8 cellular contexts compared by ENCODE assay signal in the genomic region with DNA sequence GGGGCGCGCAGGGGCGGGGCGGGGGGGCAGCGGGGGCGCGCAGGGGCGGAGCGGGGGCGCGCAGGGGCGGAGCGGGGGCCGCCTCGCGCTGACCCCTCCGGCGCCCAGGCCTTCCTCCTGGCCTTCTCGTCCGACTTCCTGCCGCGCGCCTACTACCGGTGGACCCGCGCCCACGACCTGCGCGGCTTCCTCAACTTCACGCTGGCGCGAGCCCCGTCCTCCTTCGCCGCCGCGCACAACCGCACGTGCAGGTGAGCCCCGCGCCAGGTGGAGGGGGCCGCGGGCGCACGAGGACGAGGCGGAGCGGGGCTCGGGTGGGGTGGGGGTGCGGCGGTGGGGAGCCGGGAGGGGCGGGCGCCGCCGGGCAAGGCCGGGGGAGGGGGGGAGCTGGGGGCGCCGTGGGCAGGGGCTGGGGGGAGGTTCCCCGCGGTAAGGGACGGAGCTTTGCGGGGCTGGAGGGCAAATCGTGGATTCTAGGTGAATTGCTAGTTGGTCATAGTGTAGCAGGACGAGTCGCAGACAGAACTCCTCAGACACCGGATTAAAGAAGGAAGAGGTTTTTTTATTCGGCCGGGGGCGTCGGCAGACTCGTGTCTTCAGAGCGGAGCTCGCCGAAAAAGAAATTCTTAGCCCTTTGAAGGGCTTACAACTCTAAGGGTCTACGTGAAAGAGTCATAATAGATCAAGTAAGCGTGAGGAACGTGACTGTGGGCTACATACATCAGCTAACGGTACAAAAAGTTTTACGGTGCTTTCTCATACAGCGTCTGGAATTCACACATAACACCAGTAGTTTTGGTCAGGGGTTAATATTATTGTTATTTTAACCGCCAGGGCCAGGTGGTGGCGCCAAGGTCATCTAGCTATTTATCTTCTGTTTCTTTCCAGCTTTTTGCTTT. TPM values are rescaled to one million over a fixed set of nuclear protein-coding genes. Genes with fewer than 3 reads are reported as not detected.
DNase-seq lines count a peak whose midpoint lies in the region; ATAC-seq, FAIRE-seq and TF ChIP-seq lines count a peak whose summit lies in the region.

No MANE protein-coding gene starts in this region.

- H3K27me3 Mint-ChIP-seq in type B pancreatic cell: peaks cover 2% of the 10 kb centered on the region

- intact Hi-C loops in endothelial cell of umbilical vein (cut with micrococcal nuclease): loop anchor here (5.0 to 10.0 kb wide), 2 partner anchors 224 to 651 kb away; a partner anchor contains a TSS
- intact Hi-C loops in mucosa of descending colon (cut with DNase I, micrococcal nuclease): no loop called here

- TF ChIP-seq POLR2A in endothelial cell of umbilical vein (IDR thresholded peaks at IDR 0.05; ENCODE audit: low read depth, low read length): no peak

- peak overlapping the region; percentile 94 for H3K4me3 Mint-ChIP-seq in type B pancreatic cell

- peak overlapping the region; percentile 76 for H2AFZ ChIP-seq in endothelial cell of umbilical vein (ENCODE audit: low read depth, low read length)

- peak; percentile 61 for FAIRE-seq in endothelial cell of umbilical vein (lab: Jason Lieb, UNC)

- BruUV-seq in endothelial cell of umbilical vein (replicated peaks; lab: Mats Ljungman, UMichigan): no TSS peak

- H3K4me2 ChIP-seq in endothelial cell of umbilical vein (ENCODE audit: insufficient read depth, low read length): peak overlapping the region; percentile 86

- POLR2A ChIA-PET in endothelial cell of umbilical vein (lab: Charles Lee): interaction anchor here (0.6 kb wide), 1 partner anchor 626 kb away, joined by 5 read pairs; no protein-coding TSS in a partner anchor

- H3K9me1 ChIP-seq in endothelial cell of umbilical vein (replicated peaks; ENCODE audit: control insufficient read depth, extremely low read depth, insufficient read depth, low read length): no peaks in the 10 kb centered on the region

- H3K36me3 Mint-ChIP-seq in type B pancreatic cell: peaks cover 4% of the 10 kb centered on the region

- ATAC-seq in mucosa of descending colon (peak; percentile 60), HG02678 (IDR thresholded peaks at IDR 0.05; ENCODE audit: unreplicated experiment) (no peak)

- H3K4me1 ChIP-seq in endothelial cell of umbilical vein (ENCODE audit: control insufficient read depth, extremely low read depth, insufficient read depth, low read length) (peaks cover 8% of the 10 kb centered on the region), mucosa of descending colon (ENCODE audit: low read depth) (peaks cover 12% of the 10 kb centered on the region)

- peak overlapping the region; percentile 73 for H3K27ac Mint-ChIP-seq in type B pancreatic cell

- no peak overlapping the region for H3K9ac ChIP-seq in endothelial cell of umbilical vein (replicated peaks; ENCODE audit: extremely low read depth, insufficient read depth, low read length)

- H3K9me3 ChIP-seq in endothelial cell of umbilical vein (replicated peaks; ENCODE audit: control insufficient read depth, insufficient read depth, low read length) (no peaks in the 10 kb centered on the region), mucosa of descending colon (no peaks in the 10 kb centered on the region)

- no peaks in the 10 kb centered on the region for H3K27me3 ChIP-seq in endothelial cell of umbilical vein (ENCODE audit: control insufficient read depth in 2 of 2, insufficient read depth in 2 of 2, low read length in 2 of 2)

- H3K4me1 Mint-ChIP-seq in type B pancreatic cell (ENCODE audit: unreplicated experiment): peaks cover 11% of the 10 kb centered on the region

- CTCF ChIA-PET in endothelial cell of umbilical vein (lab: Charles Lee): interaction anchor here (0.8 to 1.1 kb wide), 4 partner anchors 10 to 367 kb away, joined by 3 to 7 read pairs (median 3); no protein-coding TSS in a partner anchor

- no peaks in the 10 kb centered on the region for H4K20me1 ChIP-seq in endothelial cell of umbilical vein (replicated peaks; ENCODE audit: control insufficient read depth, extremely low read depth, insufficient read depth, low read length)

- DNase-seq in NCI-H345 (lab: John Stamatoyannopoulos, UW) (peak; percentile 6), NCI-H345 treated with DMSO at 0.1 percent for 48 hours (lab: John Stamatoyannopoulos, UW; ENCODE audit: unreplicated experiment) (no peak), NCI-H2029 treated with DMSO at 0.1 percent for 48 hours (lab: John Stamatoyannopoulos, UW) (peak; percentile 8), endothelial cell of umbilical vein (ENCODE audit: low read depth, low spot score) (peak; percentile 31), mucosa of descending colon (peak; percentile 42 to 76 (median 62)), type B pancreatic cell (ENCODE audit: extremely low spot score, unreplicated experiment) (no peak)
- DNase-seq in activated CD4-positive, alpha-beta T cell treated with anti-CD3 and anti-CD28 coated beads, Interleukin-2, amount 50 U/mL, for 48 hours: peak; percentile 44 to 56

- H3K36me3 ChIP-seq in endothelial cell of umbilical vein (ENCODE audit: control insufficient read depth in 2 of 2, extremely low read depth in 1 of 2, insufficient read depth in 2 of 2, low read length in 2 of 2): no peaks in the 10 kb centered on the region
- H3K36me3 ChIP-seq in mucosa of descending colon (ENCODE audit: low read depth): no peaks in the 10 kb centered on the region

- H3K4me3 ChIP-seq in endothelial cell of umbilical vein (replicated peaks in 1 of 3; ENCODE audit: insufficient read depth in 1 of 3, low read depth in 1 of 3, low read length in 3 of 3) (peak overlapping the region; percentile 51 to 84 (median 74)), mucosa of descending colon (no peak overlapping the region)

- H3K79me2 ChIP-seq in endothelial cell of umbilical vein (ENCODE audit: control insufficient read depth, insufficient read depth, low read length): no peaks in the 10 kb centered on the region

- TF ChIP-seq CTCF in endothelial cell of umbilical vein (IDR thresholded peaks at IDR 0.05; ENCODE audit: extremely low read depth in 1 of 2, insufficient read depth in 1 of 2, low read depth in 1 of 2, low read length in 2 of 2): peak in 1 of 2 donors; percentile 6
- TF ChIP-seq CTCF in mucosa of descending colon (IDR thresholded peaks at IDR 0.05): no peak
- peak; percentile 46 for TF ChIP-seq CTCF in type B pancreatic cell (conservative IDR thresholded peaks at IDR 0.05)

- dilution Hi-C loops in endothelial cell of umbilical vein (cut with MboI; ENCODE audit: extremely low pct_ligation_motif_present, low sequenced_read_pairs): no loop called here

- no peak overlapping the region for H3K27ac ChIP-seq in endothelial cell of umbilical vein (ENCODE audit: insufficient read depth, low read depth, low read length)

- no peaks in the 10 kb centered on the region for H3K9me3 Mint-ChIP-seq in type B pancreatic cell

TF ChIP-seq in endothelial cell of umbilical vein, 7 proteins besides CTCF, POLR2A, EP300 and RAD21:
- TF ChIP-seq FOS (IDR thresholded peaks at IDR 0.05; ENCODE audit: borderline replicate concordance, insufficient read depth, low read length): no peak
- TF ChIP-seq MYC (IDR thresholded peaks at IDR 0.05; ENCODE audit: low read depth, low read length): no peak
- no peak for TF ChIP-seq POLR2AphosphoS5 (IDR thresholded peaks at IDR 0.05; ENCODE audit: insufficient read depth, low read depth, low read length)
- TF ChIP-seq JUN (IDR thresholded peaks at IDR 0.05; ENCODE audit: borderline replicate concordance, insufficient read depth, insufficient read length, low read depth): no peak
- TF ChIP-seq EZH2 (IDR thresholded peaks at IDR 0.05; ENCODE audit: borderline replicate concordance, low read depth, low read length, severe bottlenecking): no peak
- TF ChIP-seq GATA2 (IDR thresholded peaks at IDR 0.05; ENCODE audit: insufficient read depth, insufficient read length, low read depth, low read length): no peak
- TF ChIP-seq, protein P1, sequence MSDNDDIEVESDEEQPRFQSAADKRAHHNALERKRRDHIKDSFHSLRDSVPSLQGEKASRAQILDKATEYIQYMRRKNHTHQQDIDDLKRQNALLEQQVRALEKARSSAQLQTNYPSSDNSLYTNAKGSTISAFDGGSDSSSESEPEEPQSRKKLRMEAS (IDR thresholded peaks at IDR 0.05; ENCODE audit: insufficient read depth, insufficient read length): no peak
TF ChIP-seq in endothelial cell of umbilical vein: peak in this region for 0.

RNA-seq across cellular contexts. Expression of a gene that starts 29.9 kb away (rescaled TPM):
- 2.5 and 2.8 TPM in 2 replicates for total RNA-seq in endothelial cell of umbilical vein
- 0.51 and 0.81 TPM in 2 replicates for polyA plus RNA-seq in endothelial cell of umbilical vein
- polyA plus RNA-seq in endothelial cell of umbilical vein (2011; cell fraction: cytosol; rRNA removed): 0.61 and 0.97 TPM in 2 replicates
- 1.9 and 2.1 TPM in 2 replicates for polyA plus RNA-seq in endothelial cell of umbilical vein (2011; cell fraction: nucleus; rRNA removed)
- 1.6 and 2.2 TPM in 2 replicates for polyA plus RNA-seq in endothelial cell of umbilical vein (2012)
- polyA minus RNA-seq in endothelial cell of umbilical vein: 0.56 and 1.7 TPM in 2 replicates
- 1.5 TPM for polyA minus RNA-seq in endothelial cell of umbilical vein (2011; cell fraction: cytosol; rRNA and poly(A)+ RNA removed)
- polyA minus RNA-seq in endothelial cell of umbilical vein (2011; cell fraction: nucleus; rRNA and poly(A)+ RNA removed): 1.2 and 1.3 TPM in 2 replicates
- 100 to 1,000 TPM in 1 of 3 donors, 10 to 100 TPM in 2; 33.9 to 106 (median 83.5) TPM for total RNA-seq in mucosa of descending colon
- 1.7 and 3.3 TPM in 2 replicates for total RNA-seq in type B pancreatic cell (ENCODE audit: low replicate concordance)

Comparison
In these comparisons a context has a peak if more than half of its experiments do, and no peak if none do; other contexts are left out.
1. DNase-seq: peak in NCI-H345 (single experiment), NCI-H2029 treated with DMSO at 0.1 percent for 48 hours (single experiment), activated CD4-positive, alpha-beta T cell treated with anti-CD3 and anti-CD28 coated beads, Interleukin-2, amount 50 U/mL, for 48 hours (2 of 2), endothelial cell of umbilical vein (single experiment) and mucosa of descending colon (3 of 3); none in NCI-H345 treated with DMSO at 0.1 percent for 48 hours (single experiment) and type B pancreatic cell (single experiment).